Comparison of ENCODE assay signal across 17 cellular contexts in the genomic region with DNA sequence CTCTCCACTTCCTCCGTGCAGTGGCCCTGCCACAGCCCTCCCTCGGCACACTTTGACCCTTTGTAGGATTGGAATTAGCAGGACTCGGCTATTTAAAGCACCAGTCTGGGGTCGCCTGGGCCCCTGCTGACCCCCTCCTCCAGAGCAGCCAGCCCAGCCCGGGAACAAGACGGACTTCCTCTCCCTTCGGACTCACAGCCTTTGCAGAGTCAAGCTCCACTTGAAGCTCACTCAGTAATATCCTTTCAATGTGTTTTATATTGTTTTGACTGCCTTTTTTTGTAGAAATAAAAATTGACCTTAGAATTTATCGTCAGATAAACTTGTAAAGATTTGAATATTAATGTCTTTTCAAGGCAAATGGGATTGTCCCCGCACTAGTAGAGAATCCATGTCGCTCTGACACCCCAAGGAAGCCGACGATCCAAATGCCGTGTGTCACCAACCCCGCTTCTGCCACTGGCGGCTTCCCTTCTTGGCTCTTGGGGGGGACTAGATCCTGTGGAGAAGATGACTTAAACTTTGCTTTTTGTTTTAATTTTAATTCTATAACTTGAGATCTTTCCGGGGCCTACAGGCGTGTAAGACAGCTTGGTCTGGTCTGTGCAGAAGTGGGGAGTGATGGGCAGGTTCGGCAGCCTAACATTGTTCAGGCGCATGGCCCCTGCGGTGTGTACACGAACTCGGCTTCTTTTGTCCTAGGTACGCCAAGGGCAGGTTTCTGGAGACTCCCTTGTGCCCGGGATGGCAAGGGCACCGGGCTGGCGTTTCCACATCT. TPM values are rescaled to one million over a fixed set of nuclear protein-coding genes. Genes with fewer than 3 reads are reported as not detected.
A peak's percentile ranks its signal among the peaks of the same experiment; 100 is the strongest.
DNase-seq lines count a peak whose midpoint lies in the region; ATAC-seq, FAIRE-seq and TF ChIP-seq lines count a peak whose summit lies in the region.
"Had no signal": no experiment of that assay in that cellular context is flagged by ENCODE, and none has a peak within 500 bp of the region (broad histone marks: within the 10 kb centered on the region; RNA-seq: fewer than 3 reads in every experiment).

No MANE protein-coding gene starts in this region.

- peak overlapping the region; percentile 64 for H3K27ac Mint-ChIP-seq in activated naive CD4-positive, alpha-beta T cell treated with anti-CD3 and anti-CD28 coated beads, Interleukin-2, amount 10 ng/mL, durations not matched to agents 7 days and 5 days
- peak overlapping the region; percentile 58 for H3K27ac Mint-ChIP-seq in activated naive CD8-positive, alpha-beta T cell
- H3K27ac Mint-ChIP-seq in immature natural killer cell, result peak overlapping the region in 4 of 6 donors; percentile 17 to 73 (median 30)

- H3K27me3 ChIP-seq in tibial artery, result no peaks in the 10 kb centered on the region
- H3K27me3 ChIP-seq: esophagus squamous epithelium, heart right ventricle had no signal

- H3K9me3 ChIP-seq in tibial artery, result no peaks in the 10 kb centered on the region
- H3K9me3 ChIP-seq: esophagus squamous epithelium, heart right ventricle had no signal

- peaks cover 0 to 34% (median 25%) of the 10 kb centered on the region in 4 donors for H3K4me1 ChIP-seq in tibial artery

- H3K4me1 Mint-ChIP-seq in activated naive CD4-positive, alpha-beta T cell treated with anti-CD3 and anti-CD28 coated beads, Interleukin-2, amount 10 ng/mL, durations not matched to agents 7 days and 5 days, result peaks cover 12% of the 10 kb centered on the region
- peaks cover 28% of the 10 kb centered on the region for H3K4me1 Mint-ChIP-seq in activated naive CD8-positive, alpha-beta T cell (ENCODE audit: low read depth)
- H3K4me1 Mint-ChIP-seq in immature natural killer cell, result peaks cover 36 to 46% of the 10 kb centered on the region in 2 donors

- no peak overlapping the region for H3K4me3 Mint-ChIP-seq in activated naive CD4-positive, alpha-beta T cell treated with anti-CD3 and anti-CD28 coated beads, Interleukin-2, amount 10 ng/mL, durations not matched to agents 7 days and 5 days
- no peak overlapping the region for H3K4me3 Mint-ChIP-seq in activated naive CD8-positive, alpha-beta T cell
- H3K4me3 Mint-ChIP-seq in immature natural killer cell, result no peak overlapping the region
- H3K4me3 Mint-ChIP-seq: activated CD8-positive, alpha-beta memory T cell treated with anti-CD3 and anti-CD28 coated beads, Interleukin-2, amount 10 ng/mL, durations not matched to agents 7 days and 5 days had no signal

- peak overlapping the region; percentile 42 to 63 for H3K27ac ChIP-seq in tibial artery

- TF ChIP-seq CTCF in tibial artery (IDR thresholded peaks at IDR 0.05), result no peak

- H3K36me3 ChIP-seq in tibial artery, result peaks cover 0 to 23% (median 0%) of the 10 kb centered on the region in 3 donors

- no peak overlapping the region for H3K4me3 ChIP-seq in tibial artery
- H3K4me3 ChIP-seq: esophagus squamous epithelium, heart right ventricle had no signal

- H3K9me3 Mint-ChIP-seq in activated naive CD4-positive, alpha-beta T cell treated with anti-CD3 and anti-CD28 coated beads, Interleukin-2, amount 10 ng/mL, durations not matched to agents 7 days and 5 days, result no peaks in the 10 kb centered on the region
- H3K9me3 Mint-ChIP-seq in activated naive CD8-positive, alpha-beta T cell (ENCODE audit: low read depth), result no peaks in the 10 kb centered on the region
- no peaks in the 10 kb centered on the region for H3K9me3 Mint-ChIP-seq in immature natural killer cell

- intact Hi-C loops in tibial artery (cut with DNase I; ENCODE audit: low total_unique reads), result no loop called here

- CTCF ChIA-PET in activated naive CD4-positive, alpha-beta T cell treated with anti-CD3 and anti-CD28 coated beads, Interleukin-2, amount 10 ng/mL, durations not matched to agents 7 days and 5 days (lab: Charles Lee), result interaction anchor here (0.7 to 3.1 kb wide), 4 partner anchors 7 to 20 kb away, joined by 3 to 12 read pairs (median 4); a partner anchor contains a TSS

- peaks cover 33% of the 10 kb centered on the region for H3K36me3 Mint-ChIP-seq in activated naive CD4-positive, alpha-beta T cell treated with anti-CD3 and anti-CD28 coated beads, Interleukin-2, amount 10 ng/mL, durations not matched to agents 7 days and 5 days
- H3K36me3 Mint-ChIP-seq in activated naive CD8-positive, alpha-beta T cell, result peaks cover 1% of the 10 kb centered on the region
- H3K36me3 Mint-ChIP-seq in immature natural killer cell, result no peaks in the 10 kb centered on the region

- DNase-seq in activated naive CD4-positive, alpha-beta T cell treated with anti-CD3 and anti-CD28 coated beads, Interleukin-2, amount 10 ng/mL, durations not matched to agents 7 days and 5 days, result no peak
- DNase-seq in activated naive CD4-positive, alpha-beta T cell (lab: John Stamatoyannopoulos, UW), result no peak
- no peak for DNase-seq in immature natural killer cell
- no peak for DNase-seq in tibial artery
- no peak for DNase-seq in HTR-8/SVneo (ENCODE audit: insufficient read length, low spot score)
- no peak for DNase-seq in AG08395 (ENCODE audit: low spot score)
- DNase-seq: activated CD8-positive, alpha-beta memory T cell treated with anti-CD3 and anti-CD28 coated beads, Interleukin-2, amount 10 ng/mL, durations not matched to agents 7 days and 5 days; esophagus squamous epithelium; heart right ventricle; NCI-H1105 treated with DMSO at 0.1 percent for 48 hours; NK-92 treated with Interleukin-12 subunit alpha and Interleukin-12 subunit beta, amount 100 ng/mL, for 24 hours; right cardiac atrium; stimulated activated CD4-positive, alpha-beta T cell treated with anti-CD3 and anti-CD28 coated beads, Interleukin-2, amount 100 ng/mL, for 48 hours had no signal

- no peak for ATAC-seq in GM21447 (IDR thresholded peaks at IDR 0.05; ENCODE audit: unreplicated experiment)
- ATAC-seq: activated CD8-positive, alpha-beta memory T cell treated with anti-CD3 and anti-CD28 coated beads, Interleukin-2, amount 10 ng/mL, durations not matched to agents 7 days and 5 days; left lobe of liver had no signal

- FAIRE-seq in HTR-8/SVneo (lab: Jason Lieb, UNC), result no peak
- FAIRE-seq: urothelium cell line had no signal

- no peaks in the 10 kb centered on the region for H3K27me3 Mint-ChIP-seq in activated naive CD4-positive, alpha-beta T cell treated with anti-CD3 and anti-CD28 coated beads, Interleukin-2, amount 10 ng/mL, durations not matched to agents 7 days and 5 days
- H3K27me3 Mint-ChIP-seq in activated naive CD8-positive, alpha-beta T cell, result no peaks in the 10 kb centered on the region
- peaks cover 2 to 13% (median 5%) of the 10 kb centered on the region in 3 donors for H3K27me3 Mint-ChIP-seq in immature natural killer cell (ENCODE audit: low read depth in 3 of 3)
- H3K27me3 Mint-ChIP-seq: activated CD8-positive, alpha-beta memory T cell treated with anti-CD3 and anti-CD28 coated beads, Interleukin-2, amount 10 ng/mL, durations not matched to agents 7 days and 5 days had no signal

RNA-seq across cellular contexts. Expression of a gene that starts 7.0 kb away (rescaled TPM):
- 10 to 100 TPM; 46.7 to 61.7 (median 47.7) TPM for polyA plus RNA-seq in immature natural killer cell

RNA-seq across cellular contexts. Expression of a gene that starts 9.7 kb away (rescaled TPM):
- under 1 TPM in 1 of 3 donors, not detected in 2; 0.13 TPM for polyA plus RNA-seq in immature natural killer cell

RNA-seq across cellular contexts. Expression of a gene that starts 19.3 kb away (rescaled TPM):
- 100 to 1,000 TPM; 119 to 227 (median 178) TPM for polyA plus RNA-seq in immature natural killer cell

RNA-seq across cellular contexts. Expression of a gene that starts 43.0 kb away (rescaled TPM):
- 10 to 100 TPM; 13.9 to 54.6 (median 14.5) TPM for polyA plus RNA-seq in immature natural killer cell

RNA-seq across cellular contexts. Expression of a gene that starts 55.3 kb away (rescaled TPM):
- polyA plus RNA-seq in immature natural killer cell, result 100 to 1,000 TPM; 110 to 133 (median 115) TPM
